Comparison of ENCODE assay signal across 13 cellular contexts in the genomic region with DNA sequence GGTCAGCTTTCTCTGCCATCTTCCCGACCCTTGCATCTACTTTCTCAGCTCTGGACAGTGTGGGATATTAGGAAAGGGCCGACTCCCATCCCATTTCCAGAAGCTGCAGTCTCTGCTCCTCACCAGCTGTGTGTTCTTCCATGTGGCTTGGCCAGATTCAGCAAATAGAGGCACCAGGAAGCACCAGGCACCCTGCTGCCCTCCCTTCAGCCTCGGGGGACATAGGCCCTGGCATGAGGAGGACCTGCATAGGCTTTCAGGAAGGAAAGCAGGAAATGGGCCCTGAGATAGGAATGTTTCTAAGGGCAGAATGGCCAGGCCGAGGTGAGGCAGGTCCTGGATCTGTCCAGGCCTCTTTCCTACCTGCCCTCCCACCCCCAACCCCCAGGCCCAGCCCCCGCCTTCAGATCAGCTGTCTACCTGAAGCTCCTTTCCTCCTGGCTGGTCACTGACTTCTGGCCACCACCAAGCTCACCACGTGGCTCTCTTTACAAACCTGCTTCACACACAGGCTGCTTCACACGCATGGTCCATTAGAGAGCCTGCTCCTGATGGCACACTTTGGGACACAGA. TPM values are rescaled to one million over a fixed set of nuclear protein-coding genes. Genes with fewer than 3 reads are reported as not detected.
DNase-seq lines count a peak whose midpoint lies in the region; ATAC-seq and TF ChIP-seq lines count a peak whose summit lies in the region.
"Had no signal": no experiment of that assay in that cellular context is flagged by ENCODE, and none has a peak within 500 bp of the region (broad histone marks: within the 10 kb centered on the region; RNA-seq: fewer than 3 reads in every experiment).

No MANE protein-coding gene starts in this region.

- peak overlapping the region; percentile 73 for H3K27ac Mint-ChIP-seq in activated CD4-positive, alpha-beta T cell treated with anti-CD3 and anti-CD28 coated beads, Interleukin-2, amount 10 ng/mL, durations not matched to agents 24 days and 14 days
- H3K27ac Mint-ChIP-seq in stimulated activated effector memory CD8-positive, alpha-beta T cell treated with anti-CD3 and anti-CD28 coated beads, Interleukin-12 subunit alpha, Interleukin-12 subunit beta, amount 100 ng/mL, for 72 hours = peak overlapping the region; percentile 68

- no peak for TF ChIP-seq CTCF in RWPE1 (conservative IDR thresholded peaks at IDR 0.05; ENCODE audit: low read depth)

- H3K4me1 Mint-ChIP-seq in activated CD4-positive, alpha-beta T cell treated with anti-CD3 and anti-CD28 coated beads, Interleukin-2, amount 10 ng/mL, durations not matched to agents 24 days and 14 days = peaks cover 11% of the 10 kb centered on the region
- H3K4me1 Mint-ChIP-seq in stimulated activated effector memory CD8-positive, alpha-beta T cell treated with anti-CD3 and anti-CD28 coated beads, Interleukin-12 subunit alpha, Interleukin-12 subunit beta, amount 100 ng/mL, for 72 hours = no peaks in the 10 kb centered on the region

- no peaks in the 10 kb centered on the region for H3K36me3 Mint-ChIP-seq in activated CD4-positive, alpha-beta T cell treated with anti-CD3 and anti-CD28 coated beads, Interleukin-2, amount 10 ng/mL, durations not matched to agents 24 days and 14 days (ENCODE audit: low read depth)
- H3K36me3 Mint-ChIP-seq in stimulated activated effector memory CD8-positive, alpha-beta T cell treated with anti-CD3 and anti-CD28 coated beads, Interleukin-12 subunit alpha, Interleukin-12 subunit beta, amount 100 ng/mL, for 72 hours = peaks cover 6% of the 10 kb centered on the region

- H3K4me3 Mint-ChIP-seq in activated CD4-positive, alpha-beta T cell treated with anti-CD3 and anti-CD28 coated beads, Interleukin-2, amount 10 ng/mL, durations not matched to agents 24 days and 14 days = no peak overlapping the region
- H3K4me3 Mint-ChIP-seq in stimulated activated effector memory CD8-positive, alpha-beta T cell treated with anti-CD3 and anti-CD28 coated beads, Interleukin-12 subunit alpha, Interleukin-12 subunit beta, amount 100 ng/mL, for 72 hours = no peak overlapping the region

- no peaks in the 10 kb centered on the region for H3K27me3 Mint-ChIP-seq in activated CD4-positive, alpha-beta T cell treated with anti-CD3 and anti-CD28 coated beads, Interleukin-2, amount 10 ng/mL, durations not matched to agents 24 days and 14 days

- ATAC-seq in stimulated activated effector memory CD8-positive, alpha-beta T cell treated with anti-CD3 and anti-CD28 coated beads, Interleukin-12 subunit alpha, Interleukin-12 subunit beta, amount 100 ng/mL, for 72 hours = no peak

- DNase-seq in activated CD4-positive, alpha-beta T cell treated with anti-CD3 and anti-CD28 coated beads, Interleukin-2, amount 10 ng/mL, durations not matched to agents 24 days and 14 days = no peak
- DNase-seq in activated CD4-positive, alpha-beta T cell treated with anti-CD3 and anti-CD28 coated beads for 1 hour = no peak
- DNase-seq in RWPE1 (ENCODE audit: low spot score) (peak; percentile 14), dermis blood vessel endothelial cell (peak; percentile 24), DMS153 (lab: John Stamatoyannopoulos, UW) (no peak), RPMI8226 (no peak), hippocampal formation (lab: John Stamatoyannopoulos, UW) (no peak)
- no peak for DNase-seq in stimulated activated effector memory CD8-positive, alpha-beta T cell treated with anti-CD3 and anti-CD28 coated beads, Interleukin-12 subunit alpha, Interleukin-12 subunit beta, amount 100 ng/mL, for 72 hours (ENCODE audit: low spot score in 2 of 2)
- DNase-seq: activated CD4-positive, alpha-beta T cell treated with anti-CD3 and anti-CD28 coated beads, Interleukin-2, amount 50 U/mL, for 1 hour; aorta; NCI-H1092 treated with DMSO at 0.1 percent for 48 hours; stimulated activated CD4-positive, alpha-beta T cell treated with anti-CD3 and anti-CD28 coated beads, Interleukin-4, amount 100 ng/mL, for 1 hour; tibial artery had no signal

- CTCF ChIA-PET in RWPE1 (lab: Yijun Ruan, JAX) = interaction anchor here (0.6 to 1.0 kb wide), 2 partner anchors 82 to 308 kb away, joined by 4 read pairs; no protein-coding TSS in a partner anchor

- H3K27ac ChIP-seq in RWPE1 = peak overlapping the region; percentile 53
- H3K27ac ChIP-seq: tibial artery had no signal

- H3K9me3 Mint-ChIP-seq in activated CD4-positive, alpha-beta T cell treated with anti-CD3 and anti-CD28 coated beads, Interleukin-2, amount 10 ng/mL, durations not matched to agents 24 days and 14 days = no peaks in the 10 kb centered on the region
- H3K9me3 Mint-ChIP-seq in stimulated activated effector memory CD8-positive, alpha-beta T cell treated with anti-CD3 and anti-CD28 coated beads, Interleukin-12 subunit alpha, Interleukin-12 subunit beta, amount 100 ng/mL, for 72 hours = no peaks in the 10 kb centered on the region

- intact Hi-C loops in activated CD4-positive, alpha-beta T cell treated with anti-CD3 and anti-CD28 coated beads, Interleukin-2, amount 10 ng/mL, durations not matched to agents 24 days and 14 days (cut with micrococcal nuclease) = no loop called here

- POLR2A ChIA-PET in RWPE1 (lab: Yijun Ruan, JAX; ENCODE audit: low non-redundant PET) = no interaction called here

RNA-seq across cellular contexts. Expression of gene PURB, which starts 27.5 kb away (rescaled TPM):
- total RNA-seq in activated CD4-positive, alpha-beta T cell treated with anti-CD3 and anti-CD28 coated beads, Interleukin-2, amount 10 ng/mL, durations not matched to agents 24 days and 14 days = 41.4 and 41.5 TPM in 2 replicates
- 18.5 and 30.9 TPM in 2 replicates for total RNA-seq in dermis blood vessel endothelial cell

Comparison
In these comparisons a context has a peak if more than half of its experiments do, and no peak if none do; other contexts are left out.
1. DNase-seq: peak in RWPE1 (single experiment) and dermis blood vessel endothelial cell (single experiment); none in activated CD4-positive, alpha-beta T cell treated with anti-CD3 and anti-CD28 coated beads, Interleukin-2, amount 10 ng/mL, durations not matched to agents 24 days and 14 days (single experiment), activated CD4-positive, alpha-beta T cell treated with anti-CD3 and anti-CD28 coated beads for 1 hour (single experiment), stimulated activated effector memory CD8-positive, alpha-beta T cell treated with anti-CD3 and anti-CD28 coated beads, Interleukin-12 subunit alpha, Interleukin-12 subunit beta, amount 100 ng/mL, for 72 hours (0 of 2), DMS153 (single experiment), RPMI8226 (single experiment) and hippocampal formation (0 of 2).